Comparison of ENCODE assay signal across 6 cellular contexts in the genomic region with DNA sequence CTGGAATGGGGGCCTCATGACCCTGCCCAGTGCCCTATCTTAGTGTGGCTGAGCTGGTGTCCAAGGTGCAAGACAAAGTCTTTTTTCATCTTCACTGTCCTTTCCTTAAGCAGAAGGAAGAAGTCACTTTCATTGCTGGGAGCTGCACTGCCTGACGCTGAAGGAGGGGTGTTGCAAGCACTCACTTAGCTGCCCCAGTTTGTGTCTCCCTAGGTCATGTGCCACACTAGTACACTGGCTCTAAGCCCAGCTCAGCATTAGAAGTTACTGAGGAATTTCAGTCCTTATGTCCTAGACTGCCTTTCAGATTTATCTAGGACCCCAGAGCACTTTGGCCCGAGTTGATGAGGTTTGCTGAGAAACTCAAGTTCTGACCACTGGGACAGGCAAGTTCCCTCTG.
"Had no signal": no experiment of that assay in that cellular context is flagged by ENCODE, and none has a peak within 500 bp of the region (broad histone marks: within the 10 kb centered on the region; RNA-seq: fewer than 3 reads in every experiment).

No MANE protein-coding gene starts in this region.

- H3K4me1 ChIP-seq: HAP-1 had no signal

- ATAC-seq: HCT116 had no signal

- DNase-seq: GM23248, H7, KBM-7 had no signal

- H3K36me3 ChIP-seq: HAP-1 had no signal

- H3K4me3 Mint-ChIP-seq: IgD-negative memory B cell had no signal

- H2AFZ ChIP-seq: GM23248 had no signal

- H3K4me1 Mint-ChIP-seq: IgD-negative memory B cell had no signal

- H3K4me3 ChIP-seq: GM23248, HAP-1 had no signal

- H3K36me3 Mint-ChIP-seq: IgD-negative memory B cell had no signal

- H3K27me3 Mint-ChIP-seq: IgD-negative memory B cell had no signal

- H3K27ac ChIP-seq: GM23248 had no signal
